2 cellular contexts compared by ENCODE assay signal in the genomic region with DNA sequence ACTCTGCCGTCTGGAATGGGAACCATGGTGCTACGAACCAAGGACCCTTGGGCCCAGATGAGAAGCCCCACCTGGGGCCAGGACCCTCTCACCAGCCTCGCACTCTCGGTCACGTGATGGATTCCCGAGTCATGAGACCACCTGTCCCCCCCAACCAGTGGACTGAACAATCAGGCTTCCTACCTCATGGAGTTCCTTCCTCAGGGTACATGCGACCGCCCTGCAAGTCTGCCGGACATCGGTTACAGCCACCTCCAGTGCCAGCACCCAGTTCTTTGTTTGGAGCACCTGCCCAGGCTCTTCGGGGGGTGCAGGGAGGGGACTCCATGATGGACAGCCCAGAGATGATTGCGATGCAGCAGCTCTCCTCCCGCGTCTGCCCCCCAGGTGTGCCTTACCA.
A peak's percentile ranks its signal among the peaks of the same experiment; 100 is the strongest.
TF ChIP-seq lines count a peak whose summit lies in the region.

No MANE protein-coding gene starts in this region.

TF ChIP-seq in A549, 52 proteins besides CTCF, POLR2A, EP300 and RAD21:
- TF ChIP-seq ESRRA (IDR thresholded peaks at IDR 0.05; ENCODE audit: borderline replicate concordance, low read length): no peak
- TF ChIP-seq, protein P1, sequence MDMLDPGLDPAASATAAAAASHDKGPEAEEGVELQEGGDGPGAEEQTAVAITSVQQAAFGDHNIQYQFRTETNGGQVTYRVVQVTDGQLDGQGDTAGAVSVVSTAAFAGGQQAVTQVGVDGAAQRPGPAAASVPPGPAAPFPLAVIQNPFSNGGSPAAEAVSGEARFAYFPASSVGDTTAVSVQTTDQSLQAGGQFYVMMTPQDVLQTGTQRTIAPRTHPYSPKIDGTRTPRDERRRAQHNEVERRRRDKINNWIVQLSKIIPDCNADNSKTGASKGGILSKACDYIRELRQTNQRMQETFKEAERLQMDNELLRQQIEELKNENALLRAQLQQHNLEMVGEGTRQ (IDR thresholded peaks at IDR 0.05): 0 out of 2 replicates have a peak, but pooled peaks have one; percentile 30
- TF ChIP-seq KDM5A (IDR thresholded peaks at IDR 0.05): no peak
- TF ChIP-seq CBX8 (IDR thresholded peaks at IDR 0.05): no peak
- TF ChIP-seq, protein P2, sequence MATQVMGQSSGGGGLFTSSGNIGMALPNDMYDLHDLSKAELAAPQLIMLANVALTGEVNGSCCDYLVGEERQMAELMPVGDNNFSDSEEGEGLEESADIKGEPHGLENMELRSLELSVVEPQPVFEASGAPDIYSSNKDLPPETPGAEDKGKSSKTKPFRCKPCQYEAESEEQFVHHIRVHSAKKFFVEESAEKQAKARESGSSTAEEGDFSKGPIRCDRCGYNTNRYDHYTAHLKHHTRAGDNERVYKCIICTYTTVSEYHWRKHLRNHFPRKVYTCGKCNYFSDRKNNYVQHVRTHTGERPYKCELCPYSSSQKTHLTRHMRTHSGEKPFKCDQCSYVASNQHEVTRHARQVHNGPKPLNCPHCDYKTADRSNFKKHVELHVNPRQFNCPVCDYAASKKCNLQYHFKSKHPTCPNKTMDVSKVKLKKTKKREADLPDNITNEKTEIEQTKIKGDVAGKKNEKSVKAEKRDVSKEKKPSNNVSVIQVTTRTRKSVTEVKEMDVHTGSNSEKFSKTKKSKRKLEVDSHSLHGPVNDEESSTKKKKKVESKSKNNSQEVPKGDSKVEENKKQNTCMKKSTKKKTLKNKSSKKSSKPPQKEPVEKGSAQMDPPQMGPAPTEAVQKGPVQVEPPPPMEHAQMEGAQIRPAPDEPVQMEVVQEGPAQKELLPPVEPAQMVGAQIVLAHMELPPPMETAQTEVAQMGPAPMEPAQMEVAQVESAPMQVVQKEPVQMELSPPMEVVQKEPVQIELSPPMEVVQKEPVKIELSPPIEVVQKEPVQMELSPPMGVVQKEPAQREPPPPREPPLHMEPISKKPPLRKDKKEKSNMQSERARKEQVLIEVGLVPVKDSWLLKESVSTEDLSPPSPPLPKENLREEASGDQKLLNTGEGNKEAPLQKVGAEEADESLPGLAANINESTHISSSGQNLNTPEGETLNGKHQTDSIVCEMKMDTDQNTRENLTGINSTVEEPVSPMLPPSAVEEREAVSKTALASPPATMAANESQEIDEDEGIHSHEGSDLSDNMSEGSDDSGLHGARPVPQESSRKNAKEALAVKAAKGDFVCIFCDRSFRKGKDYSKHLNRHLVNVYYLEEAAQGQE (IDR thresholded peaks at IDR 0.05): no peak

TF ChIP-seq in K562, 482 proteins besides CTCF, POLR2A, EP300 and RAD21:
- TF ChIP-seq, protein P3, sequence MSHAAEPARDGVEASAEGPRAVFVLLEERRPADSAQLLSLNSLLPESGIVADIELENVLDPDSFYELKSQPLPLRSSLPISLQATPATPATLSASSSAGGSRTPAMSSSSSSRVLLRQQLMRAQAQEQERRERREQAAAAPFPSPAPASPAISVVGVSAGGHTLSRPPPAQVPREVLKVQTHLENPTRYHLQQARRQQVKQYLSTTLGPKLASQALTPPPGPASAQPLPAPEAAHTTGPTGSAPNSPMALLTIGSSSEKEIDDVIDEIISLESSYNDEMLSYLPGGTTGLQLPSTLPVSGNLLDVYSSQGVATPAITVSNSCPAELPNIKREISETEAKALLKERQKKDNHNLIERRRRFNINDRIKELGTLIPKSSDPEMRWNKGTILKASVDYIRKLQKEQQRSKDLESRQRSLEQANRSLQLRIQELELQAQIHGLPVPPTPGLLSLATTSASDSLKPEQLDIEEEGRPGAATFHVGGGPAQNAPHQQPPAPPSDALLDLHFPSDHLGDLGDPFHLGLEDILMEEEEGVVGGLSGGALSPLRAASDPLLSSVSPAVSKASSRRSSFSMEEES (CRISPR knock-in tag; IDR thresholded peaks at IDR 0.05): peak; percentile 69
- TF ChIP-seq, protein P4, sequence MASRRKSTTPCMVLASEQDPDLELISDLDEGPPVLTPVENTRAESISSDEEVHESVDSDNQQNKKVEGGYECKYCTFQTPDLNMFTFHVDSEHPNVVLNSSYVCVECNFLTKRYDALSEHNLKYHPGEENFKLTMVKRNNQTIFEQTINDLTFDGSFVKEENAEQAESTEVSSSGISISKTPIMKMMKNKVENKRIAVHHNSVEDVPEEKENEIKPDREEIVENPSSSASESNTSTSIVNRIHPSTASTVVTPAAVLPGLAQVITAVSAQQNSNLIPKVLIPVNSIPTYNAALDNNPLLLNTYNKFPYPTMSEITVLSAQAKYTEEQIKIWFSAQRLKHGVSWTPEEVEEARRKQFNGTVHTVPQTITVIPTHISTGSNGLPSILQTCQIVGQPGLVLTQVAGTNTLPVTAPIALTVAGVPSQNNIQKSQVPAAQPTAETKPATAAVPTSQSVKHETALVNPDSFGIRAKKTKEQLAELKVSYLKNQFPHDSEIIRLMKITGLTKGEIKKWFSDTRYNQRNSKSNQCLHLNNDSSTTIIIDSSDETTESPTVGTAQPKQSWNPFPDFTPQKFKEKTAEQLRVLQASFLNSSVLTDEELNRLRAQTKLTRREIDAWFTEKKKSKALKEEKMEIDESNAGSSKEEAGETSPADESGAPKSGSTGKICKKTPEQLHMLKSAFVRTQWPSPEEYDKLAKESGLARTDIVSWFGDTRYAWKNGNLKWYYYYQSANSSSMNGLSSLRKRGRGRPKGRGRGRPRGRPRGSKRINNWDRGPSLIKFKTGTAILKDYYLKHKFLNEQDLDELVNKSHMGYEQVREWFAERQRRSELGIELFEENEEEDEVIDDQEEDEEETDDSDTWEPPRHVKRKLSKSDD (conservative IDR thresholded peaks at IDR 0.05; ENCODE audit: low read length): no peak
